8 cellular contexts compared by ENCODE assay signal in genomic region chr19:39996811-39997594, GRCh38. TPM values are rescaled to one million over a fixed set of nuclear protein-coding genes. Genes with fewer than 3 reads are reported as not detected.
DNase-seq lines count a peak whose midpoint lies in the region; ATAC-seq and TF ChIP-seq lines count a peak whose summit lies in the region.

ZNF546 (plus strand) TSS chr19:39997060; CDS start chr19:39998327, 1,267 bp downstream.

- intact Hi-C loops in lower leg skin (cut with DNase I; ENCODE audit: low total_unique reads), result no loop called here

- peak within 1 kb of the TSS; percentile 94 for H3K27ac Mint-ChIP-seq in activated CD4-positive, alpha-beta memory T cell treated with anti-CD3 and anti-CD28 coated beads, Interleukin-2, amount 10 ng/mL, durations not matched to agents 7 days and 5 days

- no peaks in the 10 kb centered on the region for H3K36me3 ChIP-seq in duodenal mucosa (ENCODE audit: control insufficient read depth in 1 of 2, insufficient read depth in 2 of 2, low read length in 2 of 2)

- ATAC-seq in GM19438 (IDR thresholded peaks at IDR 0.05; ENCODE audit: low read depth, unreplicated experiment), result peak; percentile 89

- H3K9ac ChIP-seq in duodenal mucosa (ENCODE audit: low read depth in 1 of 2, low read length in 2 of 2), result peak within 1 kb of the TSS; percentile 65 to 87

- peak within 1 kb of the TSS; percentile 99 for H3K4me3 Mint-ChIP-seq in activated CD4-positive, alpha-beta memory T cell treated with anti-CD3 and anti-CD28 coated beads, Interleukin-2, amount 10 ng/mL, durations not matched to agents 7 days and 5 days

- POLR2A ChIA-PET in activated CD4-positive, alpha-beta memory T cell treated with anti-CD3 and anti-CD28 coated beads, Interleukin-2, amount 10 ng/mL, durations not matched to agents 7 days and 5 days (lab: Charles Lee), result interaction anchor here (0.6 to 2.7 kb wide), 19 partner anchors 9 to 351 kb away, joined by 3 to 54 read pairs (median 4); partner anchors contain the start of genes C19orf47, FBL, PLD3 and PSMC4

- no peaks in the 10 kb centered on the region for H3K27me3 ChIP-seq in HL-60 (ENCODE audit: insufficient read depth, poor library complexity, severe bottlenecking)
- H3K27me3 ChIP-seq in duodenal mucosa (ENCODE audit: control insufficient read depth in 1 of 2, insufficient read depth in 2 of 2, low read length in 2 of 2), result no peaks in the 10 kb centered on the region

- TF ChIP-seq CTCF in HL-60 (IDR thresholded peaks at IDR 0.05; ENCODE audit: insufficient read depth, low read length) (no peak), lower leg skin (IDR thresholded peaks at IDR 0.05) (no peak)

- H3K9me3 Mint-ChIP-seq in activated CD4-positive, alpha-beta memory T cell treated with anti-CD3 and anti-CD28 coated beads, Interleukin-2, amount 10 ng/mL, durations not matched to agents 7 days and 5 days, result peaks cover 19% of the 10 kb centered on the region

- H3K4me1 ChIP-seq in duodenal mucosa (ENCODE audit: control insufficient read depth in 1 of 2, insufficient read depth in 2 of 2, low read length in 2 of 2), result peaks cover 10 to 22% of the 10 kb centered on the region in 2 donors

- H3K4me1 Mint-ChIP-seq in activated CD4-positive, alpha-beta memory T cell treated with anti-CD3 and anti-CD28 coated beads, Interleukin-2, amount 10 ng/mL, durations not matched to agents 7 days and 5 days, result peaks cover 36% of the 10 kb centered on the region

- H3K4me3 ChIP-seq in HL-60 (replicated peaks; ENCODE audit: insufficient read depth, low read length) (peak within 1 kb of the TSS; percentile 85), duodenal mucosa (ENCODE audit: low read depth in 1 of 2, low read length in 2 of 2) (peak within 1 kb of the TSS; percentile 93 to 94), lower leg skin (ENCODE audit: low read depth, poor library complexity, severe bottlenecking) (peak within 1 kb of the TSS; percentile 62)

- peaks cover 0 to 5% of the 10 kb centered on the region in 2 donors for H3K9me3 ChIP-seq in duodenal mucosa (ENCODE audit: control insufficient read depth in 1 of 2, low read length in 2 of 2)

- DNase-seq in CD1c-positive myeloid dendritic cell (ENCODE audit: extremely low spot score), result peak; percentile 95
- DNase-seq in HL-60 (ENCODE audit: low read depth in 1 of 2, low spot score in 1 of 2), result peak; percentile 84 to 94
- DNase-seq in NCI-H82 treated with DMSO at 0.1 percent for 48 hours (lab: John Stamatoyannopoulos, UW; ENCODE audit: unreplicated experiment), result peak; percentile 73
- DNase-seq in activated CD4-positive, alpha-beta memory T cell treated with anti-CD3 and anti-CD28 coated beads, Interleukin-2, amount 10 ng/mL, durations not matched to agents 7 days and 5 days, result peak; percentile 94
- DNase-seq in lower leg skin (ENCODE audit: low spot score in 2 of 2), result peak; percentile 91 to 99
- peak; percentile 83 to 92 for DNase-seq in stimulated activated CD4-positive, alpha-beta T cell treated with anti-CD3 and anti-CD28 coated beads, Interleukin-4, amount 100 ng/mL, for 4 hours

- CTCF ChIA-PET in activated CD4-positive, alpha-beta memory T cell treated with anti-CD3 and anti-CD28 coated beads, Interleukin-2, amount 10 ng/mL, durations not matched to agents 7 days and 5 days (lab: Charles Lee), result interaction anchor here (0.9 to 2.4 kb wide), 4 partner anchors 13 to 153 kb away, joined by 3 to 32 read pairs (median 4); partner anchors contain the start of genes PSMC4 and ZNF780A

- H3K27ac ChIP-seq in HL-60 (replicated peaks), result peak within 1 kb of the TSS; percentile 89
- H3K27ac ChIP-seq in duodenal mucosa (ENCODE audit: low read depth, low read length), result peak within 1 kb of the TSS; percentile 68

- H3K27me3 Mint-ChIP-seq in activated CD4-positive, alpha-beta memory T cell treated with anti-CD3 and anti-CD28 coated beads, Interleukin-2, amount 10 ng/mL, durations not matched to agents 7 days and 5 days, result no peaks in the 10 kb centered on the region

- H3K36me3 Mint-ChIP-seq in activated CD4-positive, alpha-beta memory T cell treated with anti-CD3 and anti-CD28 coated beads, Interleukin-2, amount 10 ng/mL, durations not matched to agents 7 days and 5 days (ENCODE audit: low read depth), result peaks cover 42% of the 10 kb centered on the region

- WGBS in lower leg skin, 2 donors, result 1% methylated on average over 44 to 46 of the region's 50 CpGs

- TF ChIP-seq POLR2A in lower leg skin (IDR thresholded peaks at IDR 0.05), result peak in 1 of 2 donors; percentile 74

RNA-seq across cellular contexts. Expression of gene ZNF546, which starts in this region (rescaled TPM):
- total RNA-seq in activated CD4-positive, alpha-beta memory T cell treated with anti-CD3 and anti-CD28 coated beads, Interleukin-2, amount 10 ng/mL, durations not matched to agents 7 days and 5 days, result 1 to 10 TPM; 6.3 to 7.5 TPM
- 1 to 10 TPM in 2 of 4 donors, under 1 TPM in 2; 0.30 to 4.8 (median 1.4) TPM for total RNA-seq in lower leg skin

Comparison
In these comparisons a context has a peak if more than half of its experiments do, and no peak if none do; other contexts are left out.
1. Peak in every context shown above with its lines: DNase-seq, ATAC-seq, H3K4me3 ChIP-seq and H3K27ac ChIP-seq.